Comparison of ENCODE assay signal across 18 cellular contexts in genomic region chr2:29612568-29612967, GRCh38.
"Had no signal": no experiment of that assay in that cellular context is flagged by ENCODE, and none has a peak within 500 bp of the region (broad histone marks: within the 10 kb centered on the region; RNA-seq: fewer than 3 reads in every experiment).

No MANE protein-coding gene starts in this region.

- H3K9me3 ChIP-seq: MG63 had no signal

- H3K4me3 ChIP-seq: MG63 had no signal

- ATAC-seq: SK-N-SH treated with all-trans-retinoic acid at 6 μM for 48 hours had no signal

- H3K27me3 ChIP-seq: MG63 had no signal

- H3K36me3 ChIP-seq: MG63 had no signal

- DNase-seq: Karpas-422, KG1, MG63, NCI-H1092, NCI-H1105 treated with DMSO at 0.1 percent for 48 hours, NCI-H1417 treated with DMSO at 0.1 percent for 48 hours, NCI-H146, NCI-H1694 treated with DMSO at 0.1 percent for 48 hours, NCI-H1930, NCI-H2081, NCI-H2107, NCI-H2227 treated with DMSO at 0.1 percent for 48 hours, NCI-H524, NCI-H526 treated with DMSO at 0.1 percent for 48 hours, NCI-H748 treated with DMSO at 0.1 percent for 48 hours, RPMI8226, SHP77 had no signal
